ENCODE assay signal across 8 cellular contexts in the genomic region with DNA sequence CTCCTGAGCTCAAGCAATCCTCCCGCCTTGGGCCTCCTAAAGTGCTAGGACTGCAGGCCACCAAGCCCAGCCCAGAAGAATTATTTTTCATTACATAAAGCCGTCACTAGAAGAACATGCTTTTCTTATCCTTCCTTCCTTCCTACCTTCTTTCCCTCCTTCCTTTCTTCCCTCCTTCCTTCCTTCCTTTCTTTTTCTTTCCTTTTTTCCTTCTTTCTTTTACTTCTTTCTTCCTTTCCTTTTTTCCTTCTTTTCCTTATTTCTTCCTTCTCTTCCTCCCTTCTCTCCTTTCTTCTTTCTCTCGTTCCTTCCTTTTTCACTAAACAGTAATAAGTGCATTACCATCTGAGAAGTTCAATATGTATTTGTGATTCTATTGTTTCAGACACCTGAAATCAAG.
"Had no signal": no experiment of that assay in that cellular context is flagged by ENCODE, and none has a peak within 500 bp of the region (broad histone marks: within the 10 kb centered on the region; RNA-seq: fewer than 3 reads in every experiment).

No MANE protein-coding gene starts in this region.

- H3K4me3 ChIP-seq: GM12878 had no signal

- DNase-seq: GDM1, GF-D8 had no signal

- FAIRE-seq: G401.6, GM12878, GM12891, GM12892, GM18507, GM19239 had no signal

- ATAC-seq: GM12878 had no signal
